10 cellular contexts compared by ENCODE assay signal in the genomic region with DNA sequence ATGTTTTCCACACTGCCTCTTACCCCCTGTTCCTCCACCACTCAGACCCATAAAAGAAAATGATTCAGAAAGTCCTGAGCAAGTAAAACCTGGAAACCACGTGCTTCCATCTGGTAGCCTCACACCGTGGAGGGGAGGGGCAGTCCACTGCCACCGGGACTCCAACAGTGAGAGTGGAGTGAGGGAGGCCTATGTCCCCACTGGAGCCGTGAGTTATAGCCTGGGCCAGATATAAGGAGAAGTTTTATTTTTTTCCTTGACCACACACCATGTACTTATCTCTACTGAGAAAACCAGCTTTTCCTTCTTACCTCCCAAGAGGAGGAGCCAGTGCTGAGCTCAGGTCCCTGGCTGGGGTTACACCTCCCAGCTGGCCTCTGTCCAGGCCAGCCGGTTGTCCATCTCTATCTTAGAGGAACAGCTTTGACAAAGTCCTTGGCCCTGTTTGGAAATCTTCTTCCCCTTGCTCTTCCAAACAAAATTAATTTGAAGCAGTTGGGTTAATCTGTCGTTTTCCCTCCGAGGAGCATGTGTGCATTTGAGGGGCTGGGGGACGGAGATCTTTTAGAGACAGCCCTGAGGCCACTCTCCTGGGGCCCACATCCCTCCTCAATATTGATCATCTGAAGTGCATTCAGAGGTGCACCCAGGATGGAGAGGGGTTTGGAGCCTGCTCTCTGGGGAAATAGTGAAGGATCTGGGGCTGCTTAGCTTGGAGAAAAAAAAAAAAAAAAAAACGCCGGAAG. TPM values are rescaled to one million over a fixed set of nuclear protein-coding genes. Genes with fewer than 3 reads are reported as not detected.
A peak's percentile ranks its signal among the peaks of the same experiment; 100 is the strongest.
DNase-seq lines count a peak whose midpoint lies in the region; ATAC-seq and TF ChIP-seq lines count a peak whose summit lies in the region.
"Had no signal": no experiment of that assay in that cellular context is flagged by ENCODE, and none has a peak within 500 bp of the region (broad histone marks: within the 10 kb centered on the region; RNA-seq: fewer than 3 reads in every experiment).

No MANE protein-coding gene starts in this region.

- H3K27me3 ChIP-seq in left ventricle myocardium inferior (ENCODE audit: low read depth): no peaks in the 10 kb centered on the region
- H3K27me3 ChIP-seq: BLaER1 treated with 17β-estradiol and CSF1 and Interleukin-3, amounts not matched to agents 10 nM and 100 nM had no signal

- WGBS in urinary bladder: 37% methylated on average over 10 of the region's 10 CpGs

- H3K4me3 ChIP-seq in left ventricle myocardium inferior: no peak overlapping the region
- H3K4me3 ChIP-seq in urinary bladder (ENCODE audit: low read depth, low read length): no peak overlapping the region
- H3K4me3 ChIP-seq: BLaER1 treated with 17β-estradiol and CSF1 and Interleukin-3, amounts not matched to agents 10 nM and 100 nM had no signal

- TF ChIP-seq CTCF in left ventricle myocardium inferior (IDR thresholded peaks at IDR 0.05; ENCODE audit: borderline replicate concordance): no peak

- H3K27ac ChIP-seq in left ventricle myocardium inferior (replicated peaks) (no peak overlapping the region), urinary bladder (ENCODE audit: low read depth) (peak overlapping the region; percentile 18)
- H3K27ac ChIP-seq: BLaER1 treated with 17β-estradiol and CSF1 and Interleukin-3, amounts not matched to agents 10 nM and 100 nM had no signal

- ATAC-seq in Right ventricle myocardium inferior (peak; percentile 80), HG03354 (IDR thresholded peaks at IDR 0.05; ENCODE audit: poor library complexity, severe bottlenecking, unreplicated experiment) (no peak)

- DNase-seq in Right ventricle myocardium inferior (ENCODE audit: missing footprints): no peak
- no peak for DNase-seq in left ventricle myocardium inferior
- DNase-seq in activated T-cell treated with anti-CD3 and anti-CD28 coated beads, Interleukin-2, amount 50 U/mL, for 48 hours: peak; percentile 38 to 48
- peak; percentile 43 for DNase-seq in kidney tubule cell (ENCODE audit: low spot score)
- DNase-seq in ecto neural progenitor cell (ENCODE audit: low spot score): no peak
- DNase-seq in globus pallidus (ENCODE audit: low spot score): no peak
- DNase-seq: naive B cell had no signal

- peaks cover 11% of the 10 kb centered on the region for H3K4me1 ChIP-seq in left ventricle myocardium inferior
- no peaks in the 10 kb centered on the region for H3K4me1 ChIP-seq in urinary bladder (ENCODE audit: insufficient read depth)
- H3K4me1 ChIP-seq: BLaER1 treated with 17β-estradiol and CSF1 and Interleukin-3, amounts not matched to agents 10 nM and 100 nM had no signal

- H3K9me3 ChIP-seq in left ventricle myocardium inferior (replicated peaks): no peaks in the 10 kb centered on the region
- H3K9me3 ChIP-seq: BLaER1 treated with 17β-estradiol and CSF1 and Interleukin-3, amounts not matched to agents 10 nM and 100 nM had no signal

- intact Hi-C loops in Right ventricle myocardium inferior (cut with DNase I): no loop called here
- intact Hi-C loops in left ventricle myocardium inferior (cut with micrococcal nuclease): no loop called here

- H3K36me3 ChIP-seq in left ventricle myocardium inferior: no peaks in the 10 kb centered on the region
- H3K36me3 ChIP-seq in urinary bladder (ENCODE audit: insufficient read depth): no peaks in the 10 kb centered on the region
- H3K36me3 ChIP-seq: BLaER1 treated with 17β-estradiol and CSF1 and Interleukin-3, amounts not matched to agents 10 nM and 100 nM had no signal

RNA-seq across cellular contexts. Expression of a gene that starts 49.1 kb away (rescaled TPM):
- total RNA-seq in Right ventricle myocardium inferior: 123 TPM
- 125 TPM for total RNA-seq in left ventricle myocardium inferior
- 177 TPM for total RNA-seq in urinary bladder
- 184 TPM for polyA plus RNA-seq in urinary bladder

Comparison
In these comparisons a context has a peak if more than half of its experiments do, and no peak if none do; other contexts are left out.
1. DNase-seq: peak in activated T-cell treated with anti-CD3 and anti-CD28 coated beads, Interleukin-2, amount 50 U/mL, for 48 hours (2 of 2) and kidney tubule cell (single experiment); none in Right ventricle myocardium inferior (single experiment), left ventricle myocardium inferior (single experiment), ecto neural progenitor cell (single experiment) and globus pallidus (single experiment).